In the genomic region with DNA sequence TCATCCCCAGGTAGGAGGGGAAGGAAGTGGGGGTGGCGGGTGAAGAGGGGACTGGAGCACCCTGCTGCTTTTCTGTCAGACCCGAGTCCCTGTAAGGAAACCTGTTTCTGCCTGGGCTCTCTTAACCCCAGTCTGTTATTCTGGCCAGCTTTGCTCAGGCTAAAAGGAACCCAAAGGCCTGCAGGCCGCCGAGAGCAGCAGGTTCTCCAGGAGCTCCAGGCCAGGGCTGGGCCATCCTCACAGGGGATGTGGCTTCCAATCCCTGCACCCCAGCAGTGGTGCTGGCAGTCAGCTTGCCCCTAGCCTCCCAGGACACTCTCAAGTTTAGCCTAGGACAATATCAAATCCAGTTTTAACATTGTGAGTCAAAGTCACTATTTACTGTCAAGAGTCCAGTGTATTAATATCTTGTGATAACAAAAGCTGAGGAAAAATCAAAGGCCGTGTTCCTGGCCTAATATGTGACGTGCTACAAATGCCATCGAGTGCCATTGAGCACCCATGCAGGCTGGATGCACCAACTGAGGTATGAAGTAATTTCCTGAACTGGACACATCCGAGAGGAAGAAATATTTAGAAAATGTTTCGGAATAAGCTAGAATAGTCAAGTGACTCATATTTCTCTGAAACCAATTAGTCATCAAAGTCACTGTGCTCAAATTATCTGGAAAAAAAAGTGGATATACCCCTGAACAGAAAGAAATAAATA, we compare ENCODE assay signal across 11 cellular contexts. TPM values are rescaled to one million over a fixed set of nuclear protein-coding genes. Genes with fewer than 3 reads are reported as not detected.
A peak's percentile ranks its signal among the peaks of the same experiment; 100 is the strongest.
DNase-seq lines count a peak whose midpoint lies in the region; FAIRE-seq and TF ChIP-seq lines count a peak whose summit lies in the region.
"Had no signal": no experiment of that assay in that cellular context is flagged by ENCODE, and none has a peak within 500 bp of the region (broad histone marks: within the 10 kb centered on the region; RNA-seq: fewer than 3 reads in every experiment).

No MANE protein-coding gene starts in this region.

- H3K4me3 ChIP-seq in cardiac muscle cell = no peak overlapping the region
- H3K4me3 ChIP-seq in small intestine (ENCODE audit: low read depth in 1 of 2, low read length in 2 of 2) = no peak overlapping the region

- H3K36me3 ChIP-seq in cardiac muscle cell = no peaks in the 10 kb centered on the region
- H3K36me3 ChIP-seq in small intestine (ENCODE audit: control insufficient read depth in 2 of 2, insufficient read depth in 2 of 2, low read length in 2 of 2) = no peaks in the 10 kb centered on the region

- peak overlapping the region; percentile 71 for H3K27ac ChIP-seq in cardiac muscle cell
- peak overlapping the region in 1 of 2 donors; percentile 93 for H3K27ac ChIP-seq in small intestine (ENCODE audit: low read depth in 1 of 2, low read length in 1 of 2)

- WGBS in small intestine, 3 donors = 67 to 72% (median 68%) methylated on average over 9 of the region's 9 CpGs

- FAIRE-seq in H54 (lab: Jason Lieb, UNC) (no peak), small intestine (lab: Jason Lieb, UNC) (no peak)

- H3K9me3 ChIP-seq in cardiac muscle cell (ENCODE audit: low read depth) (no peaks in the 10 kb centered on the region), small intestine (ENCODE audit: control insufficient read depth, low read depth) (no peaks in the 10 kb centered on the region)

- no peaks in the 10 kb centered on the region for H3K27me3 ChIP-seq in cardiac muscle cell
- no peaks in the 10 kb centered on the region for H3K27me3 ChIP-seq in small intestine (ENCODE audit: control insufficient read depth in 2 of 2, insufficient read depth in 2 of 2, low read length in 2 of 2)

- H3K4me1 ChIP-seq in cardiac muscle cell (ENCODE audit: low read depth) (peaks cover 11% of the 10 kb centered on the region), small intestine (ENCODE audit: control insufficient read depth in 2 of 2, insufficient read depth in 1 of 2, low read depth in 1 of 2, low read length in 1 of 2) (peaks cover 2% of the 10 kb centered on the region in 2 donors)

- DNase-seq in H54 (ENCODE audit: insufficient read length, low spot score) (peak; percentile 87), amniotic epithelial cell (ENCODE audit: low read depth) (peak; percentile 71), cardiac muscle cell (ENCODE audit: low read depth in 1 of 2, low spot score in 1 of 2) (peak in 1 of 2 donors; percentile 83), small intestine (peak; percentile 28), NCI-H187 treated with DMSO at 0.1 percent for 48 hours (lab: John Stamatoyannopoulos, UW) (no peak), NCI-H2196 treated with DMSO at 0.1 percent for 48 hours (lab: John Stamatoyannopoulos, UW; ENCODE audit: unreplicated experiment) (no peak), DMS53 (lab: John Stamatoyannopoulos, UW) (no peak), NCI-H774 (lab: John Stamatoyannopoulos, UW) (no peak)
- DNase-seq: cerebellar nuclear complex; NCI-H2029; stimulated activated naive CD8-positive, alpha-beta T cell treated with anti-CD3 and anti-CD28 coated beads, Interleukin-15, amount 100 ng/mL, for 72 hours had no signal

- no peak for TF ChIP-seq POLR2A in H54 (IDR thresholded peaks at IDR 0.05; ENCODE audit: low read depth, low read length)

- TF ChIP-seq CTCF in cardiac muscle cell (IDR thresholded peaks at IDR 0.05; ENCODE audit: low read depth, low read length) = no peak

RNA-seq across cellular contexts. Expression of gene PKD1L1, which starts 7.0 kb away (rescaled TPM):
- total RNA-seq in cardiac muscle cell = 0.11 and 0.54 TPM in 2 replicates
- polyA plus RNA-seq in cardiac muscle cell (0.15 and 0.50 TPM in 2 replicates), small intestine (under 1 TPM in 1 of 3 donors, not detected in 2; 0.42 TPM)

RNA-seq across cellular contexts. Expression of gene HUS1, which starts 38.1 kb away (rescaled TPM):
- 22.3 and 37.4 TPM in 2 replicates for total RNA-seq in cardiac muscle cell
- 19.0 and 19.6 TPM in 2 replicates for polyA plus RNA-seq in cardiac muscle cell
- 10 to 100 TPM in 2 of 3 donors, 1 to 10 TPM in 1; 9.5 to 12.0 (median 11.9) TPM for polyA plus RNA-seq in small intestine

Comparison
In these comparisons a context has a peak if more than half of its experiments do, and no peak if none do; other contexts are left out.
1. DNase-seq: peak in H54 (single experiment), amniotic epithelial cell (single experiment) and small intestine (single experiment); none in NCI-H187 treated with DMSO at 0.1 percent for 48 hours (single experiment), NCI-H2196 treated with DMSO at 0.1 percent for 48 hours (single experiment), DMS53 (single experiment) and NCI-H774 (single experiment).